13 cellular contexts compared by ENCODE assay signal in genomic region chr10:78597791-78598555, GRCh38.
"Had no signal": no experiment of that assay in that cellular context is flagged by ENCODE, and none has a peak within 500 bp of the region (broad histone marks: within the 10 kb centered on the region; RNA-seq: fewer than 3 reads in every experiment).

No MANE protein-coding gene starts in this region.

- ATAC-seq: activated CD4-positive, CD25-positive, alpha-beta regulatory T cell treated with anti-CD3 and anti-CD28 coated beads, Interleukin-2, amount 50 U/mL, for 24 hours; naive thymus-derived CD8-positive, alpha-beta T cell; stimulated activated effector memory CD8-positive, alpha-beta T cell treated with anti-CD3 and anti-CD28 coated beads, Interleukin-12 subunit alpha, Interleukin-12 subunit beta, amount 100 ng/mL, for 72 hours; upper lobe of right lung had no signal

- H3K9me3 Mint-ChIP-seq: activated naive CD8-positive, alpha-beta T cell treated with anti-CD3 and anti-CD28 coated beads for 36 hours; naive thymus-derived CD8-positive, alpha-beta T cell; stimulated activated effector memory CD8-positive, alpha-beta T cell treated with anti-CD3 and anti-CD28 coated beads, Interleukin-12 subunit alpha, Interleukin-12 subunit beta, amount 100 ng/mL, for 72 hours; T-helper 1 cell treated with Interleukin-12 subunit alpha and Interleukin-12 subunit beta and Interleukin-4 antibody, amounts not matched to agents 30 μg/mL and 1 μg/mL, for 36 hours had no signal

- DNase-seq: activated CD4-positive, alpha-beta T cell treated with anti-CD3 and anti-CD28 coated beads, Interleukin-2, amount 50 U/mL, for 1 hour; activated naive CD8-positive, alpha-beta T cell treated with anti-CD3 and anti-CD28 coated beads for 36 hours; activated T-cell treated with anti-CD3 and anti-CD28 coated beads for 4 hours; amniotic stem cell; foreskin fibroblast; naive thymus-derived CD8-positive, alpha-beta T cell; sigmoid colon; stimulated activated CD4-positive, alpha-beta T cell treated with anti-CD3 and anti-CD28 coated beads, Interleukin-4, amount 100 ng/mL, for 24 hours; stomach; upper lobe of right lung had no signal

- H3K27ac Mint-ChIP-seq: activated naive CD8-positive, alpha-beta T cell treated with anti-CD3 and anti-CD28 coated beads for 36 hours; naive thymus-derived CD8-positive, alpha-beta T cell; stimulated activated effector memory CD8-positive, alpha-beta T cell treated with anti-CD3 and anti-CD28 coated beads, Interleukin-12 subunit alpha, Interleukin-12 subunit beta, amount 100 ng/mL, for 72 hours; T-helper 1 cell treated with Interleukin-12 subunit alpha and Interleukin-12 subunit beta and Interleukin-4 antibody, amounts not matched to agents 30 μg/mL and 1 μg/mL, for 36 hours had no signal

- H3K36me3 Mint-ChIP-seq: activated naive CD8-positive, alpha-beta T cell treated with anti-CD3 and anti-CD28 coated beads for 36 hours; naive thymus-derived CD8-positive, alpha-beta T cell; stimulated activated effector memory CD8-positive, alpha-beta T cell treated with anti-CD3 and anti-CD28 coated beads, Interleukin-12 subunit alpha, Interleukin-12 subunit beta, amount 100 ng/mL, for 72 hours had no signal

- H3K4me3 Mint-ChIP-seq: activated naive CD8-positive, alpha-beta T cell treated with anti-CD3 and anti-CD28 coated beads for 36 hours; naive thymus-derived CD8-positive, alpha-beta T cell; stimulated activated effector memory CD8-positive, alpha-beta T cell treated with anti-CD3 and anti-CD28 coated beads, Interleukin-12 subunit alpha, Interleukin-12 subunit beta, amount 100 ng/mL, for 72 hours; T-helper 1 cell treated with Interleukin-12 subunit alpha and Interleukin-12 subunit beta and Interleukin-4 antibody, amounts not matched to agents 30 μg/mL and 1 μg/mL, for 36 hours had no signal

- H3K4me1 Mint-ChIP-seq: activated naive CD8-positive, alpha-beta T cell treated with anti-CD3 and anti-CD28 coated beads for 36 hours; naive thymus-derived CD8-positive, alpha-beta T cell; stimulated activated effector memory CD8-positive, alpha-beta T cell treated with anti-CD3 and anti-CD28 coated beads, Interleukin-12 subunit alpha, Interleukin-12 subunit beta, amount 100 ng/mL, for 72 hours had no signal
